ENCODE assay signal across 24 cellular contexts in the genomic region with DNA sequence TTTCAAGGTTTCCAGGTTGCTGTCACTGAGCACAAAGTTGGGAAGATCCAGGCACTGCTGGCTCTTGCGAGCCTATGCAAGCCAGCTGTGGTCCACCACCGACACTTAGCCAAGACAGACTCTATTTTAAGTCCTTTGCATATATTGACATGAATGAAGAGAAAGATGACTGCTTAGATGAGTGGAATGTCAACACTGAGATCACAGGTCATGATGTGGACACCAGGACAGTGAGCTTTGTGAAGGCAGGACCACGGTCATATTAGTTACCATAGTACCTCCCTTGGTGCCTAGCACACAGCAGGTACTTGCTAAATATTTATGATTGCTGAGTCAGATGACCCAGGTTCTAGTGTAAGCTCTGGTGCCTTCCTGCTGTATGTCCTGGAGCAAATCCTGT.
"Had no signal": no experiment of that assay in that cellular context is flagged by ENCODE, and none has a peak within 500 bp of the region (broad histone marks: within the 10 kb centered on the region; RNA-seq: fewer than 3 reads in every experiment).

No MANE protein-coding gene starts in this region.

- H3K4me1 ChIP-seq: right atrium auricular region, spleen, suprapubic skin, uterus had no signal

- H3K4me2 ChIP-seq: neural progenitor cell had no signal

- H3K9me3 ChIP-seq: left ventricle myocardium inferior, neutrophil, right atrium auricular region, spleen, suprapubic skin, thoracic aorta, tibial artery, uterus had no signal

- FAIRE-seq: islet of Langerhans, kidney, small intestine had no signal

- H3K36me3 ChIP-seq: left ventricle myocardium inferior, neural progenitor cell, neutrophil, right atrium auricular region, spleen, suprapubic skin, thoracic aorta, uterus had no signal

- H3K79me2 ChIP-seq: parathyroid adenoma had no signal

- ATAC-seq: natural killer cell; sciatic nerve; stimulated activated effector memory CD8-positive, alpha-beta T cell treated with anti-CD3 and anti-CD28 coated beads, Interleukin-12 subunit alpha, Interleukin-12 subunit beta, amount 100 ng/mL, for 72 hours had no signal

- H2AFZ ChIP-seq: neural progenitor cell, parathyroid adenoma had no signal

- H3K4me3 ChIP-seq: left ventricle myocardium inferior, neural progenitor cell, right atrium auricular region, spleen, suprapubic skin, thoracic aorta, tibial artery, uterus had no signal

- H3K27ac ChIP-seq: left ventricle myocardium inferior, neural progenitor cell, neutrophil, parathyroid adenoma, right atrium auricular region, spleen, suprapubic skin, thoracic aorta, tibial artery, uterus had no signal

- DNase-seq: hypothalamus; immature natural killer cell; kidney; left ventricle myocardium inferior; mesendoderm; naive B cell; natural killer cell; nephron progenitor cell; occipital lobe; small intestine; spleen; stimulated activated CD4-positive, alpha-beta T cell treated with anti-CD3 and anti-CD28 coated beads, Interleukin-4, amount 100 ng/mL, for 24 hours; stimulated activated naive CD4-positive, alpha-beta T cell; tibial artery; uterus had no signal

- H3K27me3 ChIP-seq: neural progenitor cell, neutrophil, right atrium auricular region, spleen, suprapubic skin, tibial artery, uterus had no signal

- H3K9ac ChIP-seq: neural progenitor cell, parathyroid adenoma had no signal
